18 cellular contexts compared by ENCODE assay signal in genomic region chr7:50914460-50914859, GRCh38.
DNase-seq lines count a peak whose midpoint lies in the region; ATAC-seq, FAIRE-seq and TF ChIP-seq lines count a peak whose summit lies in the region.
"Had no signal": no experiment of that assay in that cellular context is flagged by ENCODE, and none has a peak within 500 bp of the region (broad histone marks: within the 10 kb centered on the region; RNA-seq: fewer than 3 reads in every experiment).

No MANE protein-coding gene starts in this region.

- no peak for TF ChIP-seq EP300 in H1 (IDR thresholded peaks at IDR 0.05; ENCODE audit: borderline replicate concordance in 1 of 2, low read depth in 2 of 2, low read length in 2 of 2)

- H4K91ac ChIP-seq in H1 (replicated peaks; ENCODE audit: insufficient read length, low read length): no peak overlapping the region

- no peak overlapping the region for H3K27ac ChIP-seq in H1 (ENCODE audit: low read depth, low read length)
- no peak overlapping the region for H3K27ac ChIP-seq in osteoblast (ENCODE audit: low read depth, low read length)
- no peak overlapping the region for H3K27ac ChIP-seq in lower lobe of right lung
- H3K27ac ChIP-seq in esophagus squamous epithelium: no peak overlapping the region
- H3K27ac ChIP-seq: BLaER1 treated with 17β-estradiol and CSF1 and Interleukin-3, amounts not matched to agents 10 nM and 100 nM had no signal

- H3K4me1 ChIP-seq in H1 (replicated peaks in 1 of 4; ENCODE audit: control insufficient read depth in 3 of 4, insufficient read depth in 4 of 4, low read length in 3 of 4) (no peaks in the 10 kb centered on the region; a peak in 1 of 7 replicates), osteoblast (ENCODE audit: insufficient read depth, low read length) (no peaks in the 10 kb centered on the region), lower lobe of right lung (no peaks in the 10 kb centered on the region), esophagus squamous epithelium (no peaks in the 10 kb centered on the region)
- H3K4me1 ChIP-seq: BLaER1 treated with 17β-estradiol and CSF1 and Interleukin-3, amounts not matched to agents 10 nM and 100 nM had no signal

- no peak overlapping the region for H2BK5ac ChIP-seq in H1 (ENCODE audit: low read depth, low read length)

- FAIRE-seq in H1 (lab: Jason Lieb, UNC): peak; percentile 24
- FAIRE-seq: GM12892, HTR-8/SVneo had no signal

- H2BK15ac ChIP-seq in H1 (ENCODE audit: low read length): no peak overlapping the region

- H3K9me3 ChIP-seq in H1 (ENCODE audit: insufficient read depth in 2 of 2, low read depth in 1 of 2, low read length in 1 of 2) (no peaks in the 10 kb centered on the region), osteoblast (ENCODE audit: low read depth, low read length) (no peaks in the 10 kb centered on the region), lower lobe of right lung (no peaks in the 10 kb centered on the region), esophagus squamous epithelium (no peaks in the 10 kb centered on the region)
- H3K9me3 ChIP-seq: BLaER1 treated with 17β-estradiol and CSF1 and Interleukin-3, amounts not matched to agents 10 nM and 100 nM had no signal

- H3K23me2 ChIP-seq in H1 (ENCODE audit: low read depth, low read length): no peaks in the 10 kb centered on the region

- H2AFZ ChIP-seq in H1 (ENCODE audit: low read length) (no peak overlapping the region), osteoblast (ENCODE audit: low read length) (no peak overlapping the region)
- H2AFZ ChIP-seq: GM23338 had no signal

- H3K36me3 ChIP-seq in H1 (ENCODE audit: control insufficient read depth in 2 of 4, insufficient read depth in 4 of 4, low read length in 3 of 4) (no peaks in the 10 kb centered on the region; a peak in 1 of 8 replicates), osteoblast (ENCODE audit: insufficient read depth, low read length) (no peaks in the 10 kb centered on the region), lower lobe of right lung (no peaks in the 10 kb centered on the region), esophagus squamous epithelium (no peaks in the 10 kb centered on the region)
- H3K36me3 ChIP-seq: BLaER1 treated with 17β-estradiol and CSF1 and Interleukin-3, amounts not matched to agents 10 nM and 100 nM had no signal

- ATAC-seq in lower lobe of right lung: no peak
- ATAC-seq: CD8-positive, alpha-beta T cell; GM23338 had no signal

- H3K18ac ChIP-seq in H1 (ENCODE audit: extremely low read depth, low read length): no peak overlapping the region

- intact Hi-C loops in lower lobe of right lung (cut with DNase I): no loop called here
- intact Hi-C loops in esophagus squamous epithelium (cut with DNase I): no loop called here

- CTCF ChIA-PET in H1 (lab: Charles Lee; ENCODE audit: partially characterized antibody): interaction anchor here (0.8 kb wide), 1 partner anchor 111 kb away, joined by 4 read pairs; no protein-coding TSS in a partner anchor

- no peak overlapping the region for H4K5ac ChIP-seq in H1 (ENCODE audit: insufficient read length, low read depth, low read length)

- H2AK5ac ChIP-seq in H1 (ENCODE audit: low read depth, low read length): no peak overlapping the region

- H3K4ac ChIP-seq in H1 (replicated peaks; ENCODE audit: insufficient read length, low read depth, low read length): no peak overlapping the region

- H4K8ac ChIP-seq in H1 (ENCODE audit: extremely low read depth, insufficient read depth, low read length): no peak overlapping the region

- no peaks in the 10 kb centered on the region for H3K79me1 ChIP-seq in H1 (ENCODE audit: low read depth, low read length)

- TF ChIP-seq POLR2A in H1 (IDR thresholded peaks at IDR 0.05; ENCODE audit: control extremely low read depth in 1 of 2, low read depth in 2 of 2, low read length in 2 of 2) (no peak), esophagus squamous epithelium (IDR thresholded peaks at IDR 0.05) (no peak)

- H3K4me3 ChIP-seq in H1 (ENCODE audit: extremely low read depth in 1 of 4, insufficient read depth in 2 of 4, low read depth in 3 of 4, low read length in 4 of 4) (no peak overlapping the region), osteoblast (ENCODE audit: insufficient read depth, low read length) (no peak overlapping the region), lower lobe of right lung (no peak overlapping the region), esophagus squamous epithelium (no peak overlapping the region)
- H3K4me3 ChIP-seq: BLaER1 treated with 17β-estradiol and CSF1 and Interleukin-3, amounts not matched to agents 10 nM and 100 nM; GM23338 had no signal

- 85% methylated on average over 3 of the region's 3 CpGs; no CpG with 5 or more reads in 1 of the 2 experiments for WGBS in H1 (ENCODE audit: extremely low coverage in 1 of 2, insufficient coverage in 1 of 2, insufficient read length in 1 of 2, insufficient replicate concordance in 2 of 2, low coverage in 1 of 2, low lambda C conversion rate in 2 of 2, missing lambda C conversion rate in 1 of 2), 2 experiments
- WGBS in esophagus squamous epithelium, 2 donors: 50 to 52% methylated on average over 3 of the region's 3 CpGs

- H3K79me2 ChIP-seq in H1 (ENCODE audit: control insufficient read depth in 1 of 2, insufficient read depth in 2 of 2, low read length in 2 of 2): no peaks in the 10 kb centered on the region
- no peaks in the 10 kb centered on the region for H3K79me2 ChIP-seq in osteoblast (ENCODE audit: insufficient read depth, low read length)

- TF ChIP-seq CTCF in H1 (IDR thresholded peaks at IDR 0.05; ENCODE audit: control extremely low read depth in 1 of 3, insufficient read depth in 1 of 3, low read depth in 1 of 3, low read length in 3 of 3) (no peak), osteoblast (IDR thresholded peaks at IDR 0.05; ENCODE audit: extremely low read depth, low read depth, low read length) (no peak), lower lobe of right lung (IDR thresholded peaks at IDR 0.05) (no peak), esophagus squamous epithelium (IDR thresholded peaks at IDR 0.05) (no peak)

- H4K20me1 ChIP-seq in H1 (replicated peaks in 1 of 2; ENCODE audit: control insufficient read depth in 1 of 2, insufficient read depth in 2 of 2, low read length in 2 of 2) (no peaks in the 10 kb centered on the region), osteoblast (ENCODE audit: insufficient read depth, low read length) (no peaks in the 10 kb centered on the region)
- H4K20me1 ChIP-seq: BLaER1 treated with 17β-estradiol and CSF1 and Interleukin-3, amounts not matched to agents 10 nM and 100 nM had no signal

- H3K56ac ChIP-seq in H1 (replicated peaks; ENCODE audit: insufficient read length, low read depth, low read length): no peak overlapping the region

- H3K9ac ChIP-seq in H1 (replicated peaks in 1 of 4; ENCODE audit: extremely low read depth in 1 of 4, low read depth in 3 of 4, low read length in 3 of 4): no peak overlapping the region
- H3K9ac ChIP-seq: BLaER1 treated with 17β-estradiol and CSF1 and Interleukin-3, amounts not matched to agents 10 nM and 100 nM had no signal

- DNase-seq in Daoy (ENCODE audit: low read depth) (peak; percentile 24), SW480 (ENCODE audit: low spot score) (peak; percentile 27), H1 (ENCODE audit: low read depth in 1 of 2, low spot score in 2 of 2) (no peak), osteoblast (ENCODE audit: insufficient read length, low spot score, missing footprints) (peak; percentile 15), lower lobe of right lung (no peak), GOT3 (lab: John Stamatoyannopoulos, UW) (no peak), NCI-H2081 (lab: John Stamatoyannopoulos, UW) (no peak), esophagus squamous epithelium (lab: John Stamatoyannopoulos, UW) (no peak)
- DNase-seq: 8988T; Calu3; CD8-positive, alpha-beta T cell; DND-41; GDM1; H9 had no signal

- POLR2A ChIA-PET in H1 (lab: Charles Lee; ENCODE audit: partially characterized antibody): no interaction called here

- no peak overlapping the region for H2BK120ac ChIP-seq in H1 (replicated peaks; ENCODE audit: low read depth, low read length)

- H2BK20ac ChIP-seq in H1 (ENCODE audit: low read length): no peak overlapping the region

- no peak overlapping the region for H3K23ac ChIP-seq in H1 (ENCODE audit: insufficient read length)

- no peak overlapping the region for H3K14ac ChIP-seq in H1 (ENCODE audit: insufficient read length)

- H2BK12ac ChIP-seq in H1 (ENCODE audit: low read depth, low read length): no peak overlapping the region

- H3K4me2 ChIP-seq in H1 (ENCODE audit: insufficient read depth in 1 of 2, low read depth in 2 of 2, low read length in 2 of 2): no peak overlapping the region
- no peak overlapping the region for H3K4me2 ChIP-seq in osteoblast (ENCODE audit: insufficient read depth, low read length)
- H3K4me2 ChIP-seq: BLaER1 treated with 17β-estradiol and CSF1 and Interleukin-3, amounts not matched to agents 10 nM and 100 nM; GM23338 had no signal

- no peak for TF ChIP-seq RAD21 in H1 (IDR thresholded peaks at IDR 0.05 in 1 of 2, conservative IDR thresholded peaks at IDR 0.05 in 1 of 2; ENCODE audit: low read depth in 2 of 2, low read length in 2 of 2)

- no peaks in the 10 kb centered on the region for H3K27me3 ChIP-seq in H1 (replicated peaks in 1 of 4; ENCODE audit: control insufficient read depth in 3 of 4, extremely low read depth in 1 of 4, insufficient read depth in 3 of 4, low read length in 3 of 4)
- peaks cover 4% of the 10 kb centered on the region for H3K27me3 ChIP-seq in osteoblast (ENCODE audit: insufficient read depth, low read length)
- H3K27me3 ChIP-seq in lower lobe of right lung (ENCODE audit: low read depth): no peaks in the 10 kb centered on the region
- H3K27me3 ChIP-seq in esophagus squamous epithelium: peaks cover 0 to 12% (median 0%) of the 10 kb centered on the region in 4 donors
- H3K27me3 ChIP-seq: BLaER1 treated with 17β-estradiol and CSF1 and Interleukin-3, amounts not matched to agents 10 nM and 100 nM had no signal

TF ChIP-seq in H1, 55 proteins besides CTCF, POLR2A, EP300 and RAD21 (continues in another document):
- TF ChIP-seq TEAD4 (IDR thresholded peaks at IDR 0.05; ENCODE audit: low read depth, low read length) (no peak), E2F6 (IDR thresholded peaks at IDR 0.05) (no peak), SIN3A (conservative IDR thresholded peaks at IDR 0.05 in 1 of 2, IDR thresholded peaks at IDR 0.05 in 1 of 2; ENCODE audit: low read depth in 1 of 2, low read length in 2 of 2) (no peak), JUN (IDR thresholded peaks at IDR 0.05; ENCODE audit: low read depth, low read length) (no peak), PHF8 (conservative IDR thresholded peaks at IDR 0.05; ENCODE audit: low read depth, low read length) (no peak)

Comparison
In these comparisons a context has a peak if more than half of its experiments do, and no peak if none do; other contexts are left out.
1. DNase-seq: peak in Daoy (single experiment), SW480 (single experiment) and osteoblast (single experiment); none in H1 (0 of 2), lower lobe of right lung (single experiment), GOT3 (single experiment), NCI-H2081 (0 of 2) and esophagus squamous epithelium (single experiment).